Comparison of ENCODE assay signal across 9 cellular contexts in genomic region chr4:40564815-40565505, GRCh38.
DNase-seq lines count a peak whose midpoint lies in the region; ATAC-seq and TF ChIP-seq lines count a peak whose summit lies in the region.
"Had no signal": no experiment of that assay in that cellular context is flagged by ENCODE, and none has a peak within 500 bp of the region (broad histone marks: within the 10 kb centered on the region; RNA-seq: fewer than 3 reads in every experiment).

No MANE protein-coding gene starts in this region.

- peaks cover 0 to 3% (median 2%) of the 10 kb centered on the region in 3 donors for H3K27me3 Mint-ChIP-seq in immature natural killer cell (ENCODE audit: low read depth in 3 of 3)

- no peaks in the 10 kb centered on the region for H3K36me3 Mint-ChIP-seq in immature natural killer cell

- no peaks in the 10 kb centered on the region for H3K9me3 Mint-ChIP-seq in immature natural killer cell

- peak; percentile 39 for DNase-seq in NCI-H1436 (lab: John Stamatoyannopoulos, UW)
- DNase-seq in NCI-H1436 treated with DMSO at 0.1 percent for 48 hours (lab: John Stamatoyannopoulos, UW) = no peak
- peak; percentile 21 for DNase-seq in NCI-H69 (lab: John Stamatoyannopoulos, UW)
- peak; percentile 86 for DNase-seq in left kidney (ENCODE audit: low read depth, low spot score)
- no peak for DNase-seq in thyroid gland
- no peak for DNase-seq in occipital lobe (lab: John Stamatoyannopoulos, UW)
- no peak for DNase-seq in immature natural killer cell
- DNase-seq: NCI-H1105 had no signal

- no peak overlapping the region for H3K4me3 Mint-ChIP-seq in immature natural killer cell

- H3K27me3 ChIP-seq in thyroid gland = no peaks in the 10 kb centered on the region

- intact Hi-C loops in thyroid gland (cut with DNase I) = loop anchor here (10.0 kb wide), 1 partner anchor 60 kb away; the partner anchor contains the start of gene RBM47

- TF ChIP-seq CTCF in thyroid gland (IDR thresholded peaks at IDR 0.05) = no peak

- 41 to 50% methylated on average over 5 of the region's 5 CpGs for WGBS in thyroid gland, 2 donors

- no peak for ATAC-seq in HG02852 (IDR thresholded peaks at IDR 0.05; ENCODE audit: unreplicated experiment)

- no peak overlapping the region for H3K4me3 ChIP-seq in thyroid gland (replicated peaks in 1 of 3)

- no peaks in the 10 kb centered on the region for H3K36me3 ChIP-seq in thyroid gland

- H3K4me1 Mint-ChIP-seq in immature natural killer cell = peaks cover 0 to 1% of the 10 kb centered on the region in 2 donors

- H3K27ac Mint-ChIP-seq in immature natural killer cell = no peak overlapping the region

- H3K27ac ChIP-seq in thyroid gland = peak overlapping the region in 2 of 3 donors; percentile 7 to 42

- TF ChIP-seq POLR2A in thyroid gland (IDR thresholded peaks at IDR 0.05) = no peak

- H3K4me1 ChIP-seq in thyroid gland = peaks cover 27 to 48% of the 10 kb centered on the region in 2 donors

- H3K9me3 ChIP-seq in thyroid gland = no peaks in the 10 kb centered on the region

Comparison
In these comparisons a context has a peak if more than half of its experiments do, and no peak if none do; other contexts are left out.
1. DNase-seq: peak in NCI-H1436 (single experiment), NCI-H69 (single experiment) and left kidney (single experiment); none in NCI-H1436 treated with DMSO at 0.1 percent for 48 hours (single experiment), thyroid gland (0 of 2), occipital lobe (single experiment) and immature natural killer cell (0 of 3).